In genomic region chr22:26981111-26981510, GRCh38 we compare ENCODE assay signal across 14 cellular contexts.
A peak's percentile ranks its signal among the peaks of the same experiment; 100 is the strongest.
DNase-seq lines count a peak whose midpoint lies in the region; ATAC-seq and TF ChIP-seq lines count a peak whose summit lies in the region.
"Had no signal": no experiment of that assay in that cellular context is flagged by ENCODE, and none has a peak within 500 bp of the region (broad histone marks: within the 10 kb centered on the region; RNA-seq: fewer than 3 reads in every experiment).

No MANE protein-coding gene starts in this region.

- peak overlapping the region in 1 of 4 donors; percentile 4 for H3K4me3 ChIP-seq in esophagus muscularis mucosa
- no peak overlapping the region for H3K4me3 ChIP-seq in rectal smooth muscle tissue (ENCODE audit: low read length)
- H3K4me3 ChIP-seq: MG63, PC-9 had no signal

- peak overlapping the region; percentile 62 to 81 (median 67) for H3K27ac ChIP-seq in esophagus muscularis mucosa (replicated peaks in 1 of 4)
- peak overlapping the region; percentile 80 for H3K27ac ChIP-seq in rectal smooth muscle tissue (ENCODE audit: low read depth, low read length)
- H3K27ac ChIP-seq: PC-9 had no signal

- no peak for ATAC-seq in GM21619 (IDR thresholded peaks at IDR 0.05; ENCODE audit: unreplicated experiment)

- TF ChIP-seq POLR2A in esophagus muscularis mucosa (IDR thresholded peaks at IDR 0.05; ENCODE audit: low read depth): no peak

- H3K27me3 ChIP-seq in esophagus muscularis mucosa (no peaks in the 10 kb centered on the region), rectal smooth muscle tissue (ENCODE audit: control insufficient read depth, insufficient read depth, low read length) (no peaks in the 10 kb centered on the region)

- H3K36me3 ChIP-seq in esophagus muscularis mucosa (no peaks in the 10 kb centered on the region), rectal smooth muscle tissue (ENCODE audit: control insufficient read depth, insufficient read depth, low read length) (no peaks in the 10 kb centered on the region)
- H3K36me3 ChIP-seq: MG63 had no signal

- intact Hi-C loops in esophagus muscularis mucosa (cut with DNase I): loop anchor here (10.0 kb wide), 1 partner anchor 114 kb away; no protein-coding TSS in a partner anchor

- H3K9me3 ChIP-seq in esophagus muscularis mucosa: no peaks in the 10 kb centered on the region
- H3K9me3 ChIP-seq: MG63 had no signal

- H3K4me1 ChIP-seq in esophagus muscularis mucosa (peaks cover under 1 to 35% (median 24%) of the 10 kb centered on the region in 4 donors), rectal smooth muscle tissue (ENCODE audit: control insufficient read depth, insufficient read depth, low read length) (peaks cover 16% of the 10 kb centered on the region)

- no peak overlapping the region for H3K9ac ChIP-seq in rectal smooth muscle tissue (ENCODE audit: low read length)

- WGBS in esophagus muscularis mucosa: 45% methylated on average over 7 of the region's 7 CpGs

- TF ChIP-seq CTCF in esophagus muscularis mucosa (IDR thresholded peaks at IDR 0.05): no peak

- DNase-seq in NCI-H510A treated with DMSO at 0.1 percent for 48 hours (lab: John Stamatoyannopoulos, UW) (peak; percentile 87), NCI-H510A (lab: John Stamatoyannopoulos, UW) (no peak), esophagus muscularis mucosa (ENCODE audit: extremely low spot score) (no peak), NK-92 (lab: John Stamatoyannopoulos, UW; ENCODE audit: unreplicated experiment) (no peak), NCI-H1105 treated with DMSO at 0.1 percent for 48 hours (lab: John Stamatoyannopoulos, UW) (no peak)
- DNase-seq: C1 segment of cervical spinal cord, DMS 273 treated with DMSO at 0.1 percent for 48 hours, HFFc6, NCI-H1930, NCI-H524 treated with DMSO at 0.1 percent for 48 hours, PC-9 had no signal

- no peak for TF ChIP-seq EP300 in esophagus muscularis mucosa (IDR thresholded peaks at IDR 0.05)
